ENCODE assay signal across 15 cellular contexts in the genomic region with DNA sequence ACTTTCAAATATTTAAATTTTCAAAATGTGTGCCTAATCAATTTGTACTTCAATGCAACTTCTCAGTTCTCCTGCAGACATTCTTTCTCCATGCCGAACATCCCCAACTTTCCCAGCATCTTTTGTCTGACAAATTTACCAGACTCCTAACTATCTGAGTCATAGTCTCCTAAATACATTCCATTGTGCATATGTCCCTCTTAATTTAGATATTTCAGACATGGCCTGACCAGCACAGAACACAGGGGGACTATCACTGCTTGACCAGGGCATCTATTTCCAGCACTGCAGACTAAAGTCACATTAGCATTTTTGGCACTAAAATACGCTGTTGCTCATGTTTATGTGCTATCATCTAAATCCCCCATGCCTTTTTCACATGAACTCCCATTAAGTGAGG.
DNase-seq lines count a peak whose midpoint lies in the region; ATAC-seq and TF ChIP-seq lines count a peak whose summit lies in the region.
"Had no signal": no experiment of that assay in that cellular context is flagged by ENCODE, and none has a peak within 500 bp of the region (broad histone marks: within the 10 kb centered on the region; RNA-seq: fewer than 3 reads in every experiment).

No MANE protein-coding gene starts in this region.

- H3K9ac ChIP-seq in PC-3 (ENCODE audit: low read length): no peak overlapping the region
- H3K9ac ChIP-seq in fibroblast of lung (ENCODE audit: insufficient read depth, low read length): no peak overlapping the region

- H4K20me1 ChIP-seq in PC-3 (ENCODE audit: low read length) (no peaks in the 10 kb centered on the region), fibroblast of lung (ENCODE audit: control insufficient read depth, extremely low read depth, insufficient read depth, low read length) (no peaks in the 10 kb centered on the region), osteoblast (ENCODE audit: insufficient read depth, low read length) (no peaks in the 10 kb centered on the region)

- BruUV-seq in PC-3 (replicated peaks; lab: Mats Ljungman, UMichigan): no TSS peak

- H3K27me3 ChIP-seq in PC-3 (ENCODE audit: low read length): no peaks in the 10 kb centered on the region
- no peaks in the 10 kb centered on the region for H3K27me3 ChIP-seq in fibroblast of lung (ENCODE audit: control insufficient read depth, insufficient read depth, low read length)
- no peaks in the 10 kb centered on the region for H3K27me3 ChIP-seq in osteoblast (ENCODE audit: insufficient read depth, low read length)
- H3K27me3 ChIP-seq in H7 (ENCODE audit: control insufficient read depth, insufficient read depth, low read length): no peaks in the 10 kb centered on the region
- H3K27me3 ChIP-seq: stomach had no signal

- H2AFZ ChIP-seq in PC-3 (ENCODE audit: low read length) (no peak overlapping the region), fibroblast of lung (ENCODE audit: low read length) (no peak overlapping the region), osteoblast (ENCODE audit: low read length) (no peak overlapping the region)

- 81 to 84% methylated on average over 2 of the region's 2 CpGs for WGBS in lower leg skin, 2 donors

- H3K27ac ChIP-seq in PC-3 (ENCODE audit: low read length) (no peak overlapping the region), fibroblast of lung (ENCODE audit: insufficient read depth, low read length) (no peak overlapping the region), osteoblast (ENCODE audit: low read depth, low read length) (peak overlapping the region; percentile 54)
- H3K27ac ChIP-seq: psoas muscle had no signal

- POLR2A ChIA-PET in PC-3 (lab: Charles Lee; ENCODE audit: unreplicated experiment): no interaction called here

- H3K4me1 ChIP-seq in PC-3 (ENCODE audit: insufficient read depth, low read length): no peaks in the 10 kb centered on the region
- no peaks in the 10 kb centered on the region for H3K4me1 ChIP-seq in fibroblast of lung (ENCODE audit: control insufficient read depth, extremely low read depth, insufficient read depth, low read length)
- H3K4me1 ChIP-seq in osteoblast (ENCODE audit: insufficient read depth, low read length): peaks cover 34% of the 10 kb centered on the region
- H3K4me1 ChIP-seq: psoas muscle had no signal

- H3K9me3 ChIP-seq in PC-3 (ENCODE audit: low read length) (no peaks in the 10 kb centered on the region), fibroblast of lung (ENCODE audit: control insufficient read depth, insufficient read depth, low read depth, low read length) (no peaks in the 10 kb centered on the region), osteoblast (ENCODE audit: low read depth, low read length) (no peaks in the 10 kb centered on the region)
- H3K9me3 ChIP-seq: psoas muscle, stomach had no signal

- DNase-seq in Daoy (ENCODE audit: low read depth): peak; percentile 60
- peak; percentile 5 for DNase-seq in PC-3
- DNase-seq in fibroblast of lung (ENCODE audit: low read depth in 2 of 2): peak; percentile 54 to 97
- peak; percentile 78 for DNase-seq in osteoblast (ENCODE audit: insufficient read length, low spot score, missing footprints)
- DNase-seq in activated naive CD4-positive, alpha-beta T cell (lab: John Stamatoyannopoulos, UW): no peak
- no peak for DNase-seq in H7
- DNase-seq in lower leg skin (ENCODE audit: low spot score in 2 of 2): no peak
- DNase-seq: CD4-positive, alpha-beta memory T cell; effector CD4-positive, alpha-beta T cell; hippocampal formation; NCI-H526; psoas muscle; stomach had no signal

- H3K79me2 ChIP-seq in PC-3 (ENCODE audit: low read length) (no peaks in the 10 kb centered on the region), fibroblast of lung (ENCODE audit: control insufficient read depth, insufficient read depth, low read length) (no peaks in the 10 kb centered on the region), osteoblast (ENCODE audit: insufficient read depth, low read length) (no peaks in the 10 kb centered on the region)

- H3K9me2 ChIP-seq in PC-3 (replicated peaks; ENCODE audit: low read length): no peaks in the 10 kb centered on the region

- H3K36me3 ChIP-seq in PC-3 (ENCODE audit: low read depth, low read length) (no peaks in the 10 kb centered on the region), fibroblast of lung (ENCODE audit: control insufficient read depth, insufficient read depth, low read length) (no peaks in the 10 kb centered on the region), osteoblast (ENCODE audit: insufficient read depth, low read length) (no peaks in the 10 kb centered on the region), H7 (replicated peaks; ENCODE audit: control insufficient read depth, insufficient read depth, low read length) (no peaks in the 10 kb centered on the region)

- H3K4me3 ChIP-seq in PC-3 (ENCODE audit: low read length) (no peak overlapping the region), fibroblast of lung (replicated peaks in 1 of 4; ENCODE audit: control extremely low read depth in 1 of 4, insufficient read depth in 1 of 4, low read depth in 3 of 4, low read length in 4 of 4) (no peak overlapping the region), osteoblast (ENCODE audit: insufficient read depth, low read length) (no peak overlapping the region), H7 (ENCODE audit: insufficient read depth, low read depth, low read length) (no peak overlapping the region), lower leg skin (ENCODE audit: low read depth, poor library complexity, severe bottlenecking) (no peak overlapping the region)
- H3K4me3 ChIP-seq: psoas muscle, stomach had no signal

- no peaks in the 10 kb centered on the region for H3F3A ChIP-seq in PC-3 (ENCODE audit: low read length, unreplicated experiment)

- ATAC-seq in PC-3 (0 out of 2 replicates have a peak, but pooled peaks have one; percentile 29), GM21723 (IDR thresholded peaks at IDR 0.05; ENCODE audit: unreplicated experiment) (no peak)
- ATAC-seq: psoas muscle, Right ventricle myocardium inferior had no signal

- intact Hi-C loops in PC-3 (cut with micrococcal nuclease): no loop called here
- intact Hi-C loops in lower leg skin (cut with DNase I; ENCODE audit: low total_unique reads): no loop called here

- TF ChIP-seq CTCF in PC-3 (conservative IDR thresholded peaks at IDR 0.05; ENCODE audit: low read depth, low read length) (no peak), fibroblast of lung (conservative IDR thresholded peaks at IDR 0.05 in 1 of 2, IDR thresholded peaks at IDR 0.05 in 1 of 2; ENCODE audit: low read depth in 1 of 2, low read length in 2 of 2) (no peak), osteoblast (IDR thresholded peaks at IDR 0.05; ENCODE audit: extremely low read depth, low read depth, low read length) (no peak), lower leg skin (IDR thresholded peaks at IDR 0.05) (no peak)

- CTCF ChIA-PET in PC-3 (lab: Charles Lee): no interaction called here

- H3K4me2 ChIP-seq in PC-3 (ENCODE audit: low read length) (no peak overlapping the region), fibroblast of lung (ENCODE audit: extremely low read depth, insufficient read depth, low read length) (peak overlapping the region; percentile 72), osteoblast (ENCODE audit: insufficient read depth, low read length) (peak overlapping the region; percentile 50)

- TF ChIP-seq POLR2A in lower leg skin (IDR thresholded peaks at IDR 0.05): no peak

Comparison
In these comparisons a context has a peak if more than half of its experiments do, and no peak if none do; other contexts are left out.
1. DNase-seq: peak in Daoy (single experiment), PC-3 (single experiment), fibroblast of lung (2 of 2) and osteoblast (single experiment); none in activated naive CD4-positive, alpha-beta T cell (0 of 4), H7 (single experiment) and lower leg skin (0 of 2).